ENCODE assay signal across 17 cellular contexts in genomic region chr6:126527016-126527606, GRCh38.
DNase-seq lines count a peak whose midpoint lies in the region; ATAC-seq and TF ChIP-seq lines count a peak whose summit lies in the region.
"Had no signal": no experiment of that assay in that cellular context is flagged by ENCODE, and none has a peak within 500 bp of the region (broad histone marks: within the 10 kb centered on the region; RNA-seq: fewer than 3 reads in every experiment).

No MANE protein-coding gene starts in this region.

- CTCF ChIA-PET in PC-9 (lab: Charles Lee) = no interaction called here

- POLR2A ChIA-PET in PC-9 (lab: Charles Lee; ENCODE audit: unreplicated experiment) = no interaction called here

- H3K79me2 ChIP-seq in PC-9 (ENCODE audit: low read depth) = no peaks in the 10 kb centered on the region

- no peaks in the 10 kb centered on the region for H3K36me3 Mint-ChIP-seq in brain
- H3K36me3 Mint-ChIP-seq in nephron (ENCODE audit: low read depth) = no peaks in the 10 kb centered on the region
- H3K36me3 Mint-ChIP-seq in type B pancreatic cell = no peaks in the 10 kb centered on the region

- no peaks in the 10 kb centered on the region for H3K27me3 ChIP-seq in PC-9 (ENCODE audit: insufficient read depth, low read depth)
- H3K27me3 ChIP-seq: BLaER1 had no signal

- H3K27me3 Mint-ChIP-seq in brain (no peaks in the 10 kb centered on the region), nephron (ENCODE audit: low read depth) (no peaks in the 10 kb centered on the region), type B pancreatic cell (no peaks in the 10 kb centered on the region)

- peak overlapping the region; percentile 26; the same call in 1 of the 2 replicates for H2AFZ ChIP-seq in PC-9

- H3K9me2 ChIP-seq in PC-9 (ENCODE audit: insufficient read depth) = no peaks in the 10 kb centered on the region

- BruUV-seq in PC-9 (replicated peaks; lab: Mats Ljungman, UMichigan) = no TSS peak

- H3K4me2 ChIP-seq in PC-9 = no peak overlapping the region
- H3K4me2 ChIP-seq: A549, BLaER1 had no signal

- ATAC-seq in HG02852 (IDR thresholded peaks at IDR 0.05; ENCODE audit: unreplicated experiment) (no peak), GM19035 (IDR thresholded peaks at IDR 0.05; ENCODE audit: unreplicated experiment) (no peak), HG02938 (IDR thresholded peaks at IDR 0.05; ENCODE audit: unreplicated experiment) (no peak)
- ATAC-seq: A549, GM12878, K562 had no signal

- H3K36me3 ChIP-seq in PC-9 (ENCODE audit: low read depth) = no peaks in the 10 kb centered on the region
- H3K36me3 ChIP-seq: BLaER1, HAP-1 had no signal

- H3K27ac Mint-ChIP-seq in brain = peak overlapping the region in 3 of 5 experiments; percentile 24 to 75 (median 52)
- peak overlapping the region; percentile 67 to 90 (median 72) for H3K27ac Mint-ChIP-seq in nephron
- no peak overlapping the region for H3K27ac Mint-ChIP-seq in type B pancreatic cell

- no peaks in the 10 kb centered on the region for H3K9me3 Mint-ChIP-seq in brain
- H3K9me3 Mint-ChIP-seq in nephron = no peaks in the 10 kb centered on the region
- H3K9me3 Mint-ChIP-seq in type B pancreatic cell = no peaks in the 10 kb centered on the region

- intact Hi-C loops in PC-9 (cut with micrococcal nuclease; ENCODE audit: unreplicated experiment) = no loop called here

- peak overlapping the region in 2 of 5 experiments; percentile 32 to 36 for H3K4me3 Mint-ChIP-seq in brain
- H3K4me3 Mint-ChIP-seq in nephron = no peak overlapping the region
- H3K4me3 Mint-ChIP-seq in type B pancreatic cell = peak overlapping the region; percentile 3

- TF ChIP-seq CTCF in PC-9 (conservative IDR thresholded peaks at IDR 0.05) (no peak), brain (conservative IDR thresholded peaks at IDR 0.05) (no peak), nephron (IDR thresholded peaks at IDR 0.05; ENCODE audit: unreplicated experiment in 3 of 3) (no peak), type B pancreatic cell (conservative IDR thresholded peaks at IDR 0.05) (no peak)

- H3K4me3 ChIP-seq in PC-9 = no peak overlapping the region
- H3K4me3 ChIP-seq: A549, BLaER1, GM12878, HAP-1, K562 had no signal

- peaks cover 3% of the 10 kb centered on the region; the same call in 1 of the 2 replicates for H3K9me3 ChIP-seq in PC-9 (ENCODE audit: insufficient read depth, low read depth)
- H3K9me3 ChIP-seq: A549, BLaER1, HAP-1 had no signal

- no peak overlapping the region for H3K27ac ChIP-seq in PC-9
- H3K27ac ChIP-seq: A549, BLaER1, HL-60 had no signal

- H3K4me1 ChIP-seq in PC-9 (replicated peaks; ENCODE audit: insufficient read depth) = no peaks in the 10 kb centered on the region
- H3K4me1 ChIP-seq: A549, BLaER1, HAP-1 had no signal

- H3K4me1 Mint-ChIP-seq in brain (peaks cover 25% of the 10 kb centered on the region), nephron (peaks cover 16% of the 10 kb centered on the region), type B pancreatic cell (ENCODE audit: unreplicated experiment) (peaks cover 40% of the 10 kb centered on the region)

- H3F3A ChIP-seq in PC-9 (ENCODE audit: insufficient read depth, low read depth) = no peaks in the 10 kb centered on the region

- H4K20me1 ChIP-seq in PC-9 (ENCODE audit: insufficient read depth) = no peaks in the 10 kb centered on the region
- H4K20me1 ChIP-seq: BLaER1 had no signal

- DNase-seq in PC-9 (no peak), type B pancreatic cell (ENCODE audit: extremely low spot score, unreplicated experiment) (no peak)
- DNase-seq: AML-193, Calu3, DMS 273 treated with DMSO at 0.1 percent for 48 hours, GOT3 had no signal
